ENCODE assay signal across 1 cellular context in genomic region chr17:20867938-20868661, GRCh38.
TF ChIP-seq lines count a peak whose summit lies in the region.

No MANE protein-coding gene starts in this region.

TF ChIP-seq in H1, 55 proteins besides CTCF, POLR2A, EP300 and RAD21:
- TF ChIP-seq TBP (IDR thresholded peaks at IDR 0.05; ENCODE audit: low read depth, low read length) (peak; percentile 96), GTF2F1 (IDR thresholded peaks at IDR 0.05; ENCODE audit: borderline replicate concordance, low read depth, low read length) (0 out of 2 replicates have a peak, but pooled peaks have one; percentile 45), SP1 (IDR thresholded peaks at IDR 0.05; ENCODE audit: low read depth, low read length) (peak; percentile 93), POLR2AphosphoS5 (IDR thresholded peaks at IDR 0.05; ENCODE audit: low read depth, low read length) (peak; percentile 83), TAF1 (IDR thresholded peaks at IDR 0.05; ENCODE audit: low read depth, low read length) (peak; percentile 87)
TF ChIP-seq in H1: peak in this region for 5; not testable (repeated sequence) for 50.
